Comparison of ENCODE assay signal across 23 cellular contexts in genomic region chr7:82376739-82377138, GRCh38.
A peak's percentile ranks its signal among the peaks of the same experiment; 100 is the strongest.
DNase-seq lines count a peak whose midpoint lies in the region; ATAC-seq and TF ChIP-seq lines count a peak whose summit lies in the region.
"Had no signal": no experiment of that assay in that cellular context is flagged by ENCODE, and none has a peak within 500 bp of the region (broad histone marks: within the 10 kb centered on the region; RNA-seq: fewer than 3 reads in every experiment).

No MANE protein-coding gene starts in this region.

- peak; percentile 60 for DNase-seq in DMS79 (lab: John Stamatoyannopoulos, UW)
- DNase-seq in NCI-H1417 (lab: John Stamatoyannopoulos, UW) = peak in 2 of 3 experiments; percentile 76 to 98
- peak; percentile 77 for DNase-seq in NCI-H2227 (lab: John Stamatoyannopoulos, UW; ENCODE audit: unreplicated experiment)
- no peak for DNase-seq in glutamatergic neuron
- DNase-seq in WTC11 (ENCODE audit: low spot score) = no peak
- DNase-seq in superior temporal gyrus (ENCODE audit: extremely low spot score) = no peak
- DNase-seq: activated CD4-positive, alpha-beta T cell treated with anti-CD3 and anti-CD28 coated beads for 4 hours; activated naive CD4-positive, alpha-beta T cell treated with anti-CD3 and anti-CD28 coated beads for 36 hours; activated T-cell treated with anti-CD3 and anti-CD28 coated beads, Interleukin-2, amount 50 U/mL, for 72 hours; amniotic stem cell; CD4-positive, alpha-beta memory T cell; colonic mucosa; kidney; NCI-H1694 treated with DMSO at 0.1 percent for 48 hours; NCI-H82; PC-3; SHP77; stimulated activated CD4-positive, alpha-beta T cell treated with anti-CD3 and anti-CD28 coated beads, Interleukin-1b, Interleukin-23, amount 100 ng/mL, for 48 hours; testis had no signal

- TF ChIP-seq CTCF in glutamatergic neuron (IDR thresholded peaks at IDR 0.05; ENCODE audit: partially characterized antibody, unreplicated experiment) (no peak), WTC11 (IDR thresholded peaks at IDR 0.05) (no peak)

- peaks cover 21% of the 10 kb centered on the region for H3K9me3 Mint-ChIP-seq in glutamatergic neuron (ENCODE audit: unreplicated experiment)
- H3K9me3 Mint-ChIP-seq in WTC11 = no peaks in the 10 kb centered on the region
- H3K9me3 Mint-ChIP-seq: activated naive CD4-positive, alpha-beta T cell treated with anti-CD3 and anti-CD28 coated beads for 36 hours; activated T-cell treated with anti-CD3 and anti-CD28 coated beads, Interleukin-2, amount 50 U/mL, for 72 hours; neural progenitor cell had no signal

- POLR2A ChIA-PET in WTC11 (lab: Charles Lee) = no interaction called here

- ATAC-seq in WTC11 = no peak
- ATAC-seq in HG02970 (IDR thresholded peaks at IDR 0.05; ENCODE audit: low FRiP score, unreplicated experiment) = no peak
- ATAC-seq: activated T-cell treated with anti-CD3 and anti-CD28 coated beads, Interleukin-2, amount 50 U/mL, for 72 hours; PC-3; stimulated activated effector memory CD8-positive, alpha-beta T cell treated with anti-CD3 and anti-CD28 coated beads, Interleukin-12 subunit alpha, Interleukin-12 subunit beta, amount 100 ng/mL, for 72 hours had no signal

- H3K4me3 Mint-ChIP-seq in glutamatergic neuron (ENCODE audit: unreplicated experiment) (peak overlapping the region; percentile 12), WTC11 (no peak overlapping the region)
- H3K4me3 Mint-ChIP-seq: activated naive CD4-positive, alpha-beta T cell treated with anti-CD3 and anti-CD28 coated beads for 36 hours; activated T-cell treated with anti-CD3 and anti-CD28 coated beads, Interleukin-2, amount 50 U/mL, for 72 hours; CD4-positive, alpha-beta memory T cell; neural progenitor cell; stimulated activated effector memory CD8-positive, alpha-beta T cell treated with anti-CD3 and anti-CD28 coated beads, Interleukin-12 subunit alpha, Interleukin-12 subunit beta, amount 100 ng/mL, for 72 hours had no signal

- H3K27me3 Mint-ChIP-seq in glutamatergic neuron (ENCODE audit: unreplicated experiment) (peaks cover 5% of the 10 kb centered on the region), WTC11 (ENCODE audit: low read depth) (no peaks in the 10 kb centered on the region)
- H3K27me3 Mint-ChIP-seq: CD4-positive, alpha-beta memory T cell; progenitor cell of endocrine pancreas had no signal

- peak overlapping the region; percentile 90 for H3K27ac Mint-ChIP-seq in glutamatergic neuron (ENCODE audit: unreplicated experiment)
- no peak overlapping the region for H3K27ac Mint-ChIP-seq in WTC11
- H3K27ac Mint-ChIP-seq: activated naive CD4-positive, alpha-beta T cell treated with anti-CD3 and anti-CD28 coated beads for 36 hours; activated T-cell treated with anti-CD3 and anti-CD28 coated beads, Interleukin-2, amount 50 U/mL, for 72 hours; CD4-positive, alpha-beta memory T cell; neural progenitor cell; progenitor cell of endocrine pancreas; stimulated activated effector memory CD8-positive, alpha-beta T cell treated with anti-CD3 and anti-CD28 coated beads, Interleukin-12 subunit alpha, Interleukin-12 subunit beta, amount 100 ng/mL, for 72 hours had no signal

- CTCF ChIA-PET in WTC11 (lab: Charles Lee) = no interaction called here

- H3K4me1 Mint-ChIP-seq in glutamatergic neuron (ENCODE audit: low read depth, unreplicated experiment) = peaks cover 52% of the 10 kb centered on the region
- H3K4me1 Mint-ChIP-seq in WTC11 = peaks cover 30% of the 10 kb centered on the region
- H3K4me1 Mint-ChIP-seq: CD4-positive, alpha-beta memory T cell; stimulated activated effector memory CD8-positive, alpha-beta T cell treated with anti-CD3 and anti-CD28 coated beads, Interleukin-12 subunit alpha, Interleukin-12 subunit beta, amount 100 ng/mL, for 72 hours had no signal

- H3K36me3 Mint-ChIP-seq in glutamatergic neuron (ENCODE audit: unreplicated experiment) (no peaks in the 10 kb centered on the region), WTC11 (no peaks in the 10 kb centered on the region)
- H3K36me3 Mint-ChIP-seq: CD4-positive, alpha-beta memory T cell; neural progenitor cell; stimulated activated effector memory CD8-positive, alpha-beta T cell treated with anti-CD3 and anti-CD28 coated beads, Interleukin-12 subunit alpha, Interleukin-12 subunit beta, amount 100 ng/mL, for 72 hours had no signal

TF ChIP-seq in WTC11, 78 proteins besides CTCF, POLR2A, EP300 and RAD21 (continues in another document):
- TF ChIP-seq ARID4B (CRISPR knock-in tag; IDR thresholded peaks at IDR 0.05; ENCODE audit: borderline replicate concordance) = no peak
- TF ChIP-seq ZNF232 (CRISPR knock-in tag; IDR thresholded peaks at IDR 0.05) = no peak
- no peak for TF ChIP-seq E2F4 (CRISPR knock-in tag; IDR thresholded peaks at IDR 0.05; ENCODE audit: borderline replicate concordance, low read depth)
- TF ChIP-seq NFE2L1 (CRISPR knock-in tag; IDR thresholded peaks at IDR 0.05) = no peak
- TF ChIP-seq ELF4 (CRISPR knock-in tag; IDR thresholded peaks at IDR 0.05; ENCODE audit: low read depth) = no peak
- no peak for TF ChIP-seq RORB (CRISPR knock-in tag; IDR thresholded peaks at IDR 0.05)
- no peak for TF ChIP-seq ZNF317 (CRISPR knock-in tag; IDR thresholded peaks at IDR 0.05; ENCODE audit: borderline replicate concordance, low read depth)
- no peak for TF ChIP-seq FOXK1 (CRISPR knock-in tag; IDR thresholded peaks at IDR 0.05)
- no peak for TF ChIP-seq ZNF425 (CRISPR knock-in tag; conservative IDR thresholded peaks at IDR 0.05)
- TF ChIP-seq NFATC4 (CRISPR knock-in tag; IDR thresholded peaks at IDR 0.05) = no peak
- no peak for TF ChIP-seq PREB (CRISPR knock-in tag; IDR thresholded peaks at IDR 0.05; ENCODE audit: borderline replicate concordance)
- no peak for TF ChIP-seq TCF7 (CRISPR knock-in tag; IDR thresholded peaks at IDR 0.05; ENCODE audit: low read depth)

Comparison
In these comparisons a context has a peak if more than half of its experiments do, and no peak if none do; other contexts are left out.
1. DNase-seq: peak in DMS79 (single experiment), NCI-H1417 (2 of 3) and NCI-H2227 (single experiment); none in glutamatergic neuron (single experiment), WTC11 (single experiment) and superior temporal gyrus (single experiment).